Comparison of ENCODE assay signal across 11 cellular contexts in the genomic region with DNA sequence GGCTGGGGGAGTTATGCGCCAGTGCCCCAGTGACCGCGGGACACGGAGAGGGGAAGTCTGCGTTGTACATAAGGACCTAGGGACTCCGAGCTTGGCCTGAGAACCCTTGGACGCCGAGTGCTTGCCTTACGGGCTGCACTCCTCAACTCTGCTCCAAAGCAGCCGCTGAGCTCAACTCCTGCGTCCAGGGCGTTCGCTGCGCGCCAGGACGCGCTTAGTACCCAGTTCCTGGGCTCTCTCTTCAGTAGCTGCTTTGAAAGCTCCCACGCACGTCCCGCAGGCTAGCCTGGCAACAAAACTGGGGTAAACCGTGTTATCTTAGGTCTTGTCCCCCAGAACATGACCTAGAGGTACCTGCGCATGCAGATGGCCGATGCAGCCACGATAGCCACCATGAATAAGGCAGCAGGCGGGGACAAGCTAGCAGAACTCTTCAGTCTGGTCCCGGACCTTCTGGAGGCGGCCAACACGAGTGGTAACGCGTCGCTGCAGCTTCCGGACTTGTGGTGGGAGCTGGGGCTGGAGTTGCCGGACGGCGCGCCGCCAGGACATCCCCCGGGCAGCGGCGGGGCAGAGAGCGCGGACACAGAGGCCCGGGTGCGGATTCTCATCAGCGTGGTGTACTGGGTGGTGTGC. TPM values are rescaled to one million over a fixed set of nuclear protein-coding genes. Genes with fewer than 3 reads are reported as not detected.
DNase-seq lines count a peak whose midpoint lies in the region; ATAC-seq, FAIRE-seq and TF ChIP-seq lines count a peak whose summit lies in the region.
"Had no signal": no experiment of that assay in that cellular context is flagged by ENCODE, and none has a peak within 500 bp of the region (broad histone marks: within the 10 kb centered on the region; RNA-seq: fewer than 3 reads in every experiment).

A gene with protein sequence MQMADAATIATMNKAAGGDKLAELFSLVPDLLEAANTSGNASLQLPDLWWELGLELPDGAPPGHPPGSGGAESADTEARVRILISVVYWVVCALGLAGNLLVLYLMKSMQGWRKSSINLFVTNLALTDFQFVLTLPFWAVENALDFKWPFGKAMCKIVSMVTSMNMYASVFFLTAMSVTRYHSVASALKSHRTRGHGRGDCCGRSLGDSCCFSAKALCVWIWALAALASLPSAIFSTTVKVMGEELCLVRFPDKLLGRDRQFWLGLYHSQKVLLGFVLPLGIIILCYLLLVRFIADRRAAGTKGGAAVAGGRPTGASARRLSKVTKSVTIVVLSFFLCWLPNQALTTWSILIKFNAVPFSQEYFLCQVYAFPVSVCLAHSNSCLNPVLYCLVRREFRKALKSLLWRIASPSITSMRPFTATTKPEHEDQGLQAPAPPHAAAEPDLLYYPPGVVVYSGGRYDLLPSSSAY (plus strand): TSS at position 6 of the 636 bp plus-strand sequence. CDS start 355 bp downstream, at position 361.

- TF ChIP-seq RAD21 in A549 (conservative IDR thresholded peaks at IDR 0.05 in 1 of 2, IDR thresholded peaks at IDR 0.05 in 1 of 2) = no peak

- no peak for FAIRE-seq in A549 (lab: Jason Lieb, UNC)
- FAIRE-seq: TTC549 had no signal

- CTCF ChIA-PET in A549 (lab: Yijun Ruan, JAX) = interaction anchor here (1.0 to 2.8 kb wide), 5 partner anchors 8 to 467 kb away, joined by 3 to 21 read pairs (median 12); a partner anchor contains a TSS

- H3K9me3 ChIP-seq in A549 = no peaks in the 10 kb centered on the region
- no peaks in the 10 kb centered on the region for H3K9me3 ChIP-seq in MG63
- no peaks in the 10 kb centered on the region for H3K9me3 ChIP-seq in lower lobe of right lung

- peaks cover 4% of the 10 kb centered on the region for H3K36me3 Mint-ChIP-seq in endothelial cell (ENCODE audit: low read depth, unreplicated experiment)

- peak within 1 kb of the TSS; percentile 45 for H3K4me2 ChIP-seq in A549

- H3K27ac ChIP-seq in A549 = no peak within 1 kb of the TSS
- H3K27ac ChIP-seq in lower lobe of right lung = no peak within 1 kb of the TSS

- H3K9me3 Mint-ChIP-seq in endothelial cell (ENCODE audit: unreplicated experiment) = no peaks in the 10 kb centered on the region
- H3K9me3 Mint-ChIP-seq: CD4-positive, alpha-beta T cell had no signal

- POLR2A ChIA-PET in A549 (lab: Yijun Ruan, JAX) = no interaction called here

- H3K27ac Mint-ChIP-seq in endothelial cell (ENCODE audit: unreplicated experiment) = no peak within 1 kb of the TSS
- H3K27ac Mint-ChIP-seq: CD4-positive, alpha-beta T cell had no signal

- TF ChIP-seq EP300 in A549 (IDR thresholded peaks at IDR 0.05) = no peak

- peaks cover 57% of the 10 kb centered on the region for H3K27me3 ChIP-seq in MG63
- peaks cover 61% of the 10 kb centered on the region for H3K27me3 ChIP-seq in lower lobe of right lung (ENCODE audit: low read depth)

- TF ChIP-seq CTCF in A549 (IDR thresholded peaks at IDR 0.05) (no peak), endothelial cell (IDR thresholded peaks at IDR 0.05; ENCODE audit: unreplicated experiment) (no peak), lower lobe of right lung (IDR thresholded peaks at IDR 0.05) (no peak)

- no peak; a peak in 1 of 6 replicates for ATAC-seq in A549
- peak in 1 of 2 donors; percentile 5 for ATAC-seq in lower lobe of right lung
- ATAC-seq in HG03520 (IDR thresholded peaks at IDR 0.05; ENCODE audit: unreplicated experiment) = no peak
- no peak for ATAC-seq in activated CD4-positive, CD25-positive, alpha-beta regulatory T cell treated with anti-CD3 and anti-CD28 coated beads, Interleukin-2, amount 50 U/mL, for 24 hours

- H3K4me3 ChIP-seq in A549 (no peak within 1 kb of the TSS), MG63 (no peak within 1 kb of the TSS), lower lobe of right lung (peak within 1 kb of the TSS; percentile 36)

- DNase-seq in A549 (ENCODE audit: low read depth in 1 of 2, low spot score in 1 of 2) = no peak
- peak; percentile 3 for DNase-seq in MG63
- no peak for DNase-seq in endothelial cell (ENCODE audit: low spot score)
- no peak for DNase-seq in lower lobe of right lung
- no peak for DNase-seq in NCI-H128 (lab: John Stamatoyannopoulos, UW; ENCODE audit: unreplicated experiment)
- no peak for DNase-seq in amniotic stem cell (lab: John Stamatoyannopoulos, UW)
- DNase-seq: effector memory CD4-positive, alpha-beta T cell had no signal

- H3K4me1 Mint-ChIP-seq in endothelial cell (ENCODE audit: unreplicated experiment) = peaks cover 14% of the 10 kb centered on the region

- no peaks in the 10 kb centered on the region for H3K36me3 ChIP-seq in MG63
- H3K36me3 ChIP-seq in lower lobe of right lung = no peaks in the 10 kb centered on the region

- intact Hi-C loops in lower lobe of right lung (cut with DNase I) = no loop called here

- H3K27me3 Mint-ChIP-seq in endothelial cell (ENCODE audit: unreplicated experiment) = peaks cover 11% of the 10 kb centered on the region

- H3K4me3 Mint-ChIP-seq in endothelial cell (ENCODE audit: unreplicated experiment) = peak within 1 kb of the TSS; percentile 84
- H3K4me3 Mint-ChIP-seq: CD4-positive, alpha-beta T cell had no signal

- peaks cover 9% of the 10 kb centered on the region; the same call in 2 of the 3 replicates for H3K4me1 ChIP-seq in A549
- peaks cover 16% of the 10 kb centered on the region for H3K4me1 ChIP-seq in lower lobe of right lung

- 70% methylated on average over 45 of the region's 45 CpGs for WGBS in A549 (ENCODE audit: missing lambda C conversion rate)

- no peak for TF ChIP-seq POLR2A in A549 (IDR thresholded peaks at IDR 0.05; ENCODE audit: low read length)

TF ChIP-seq in A549, 52 proteins besides CTCF, POLR2A, EP300 and RAD21 (continues in another document):
- TF ChIP-seq RFX5 (IDR thresholded peaks at IDR 0.05) (no peak), MAFK (IDR thresholded peaks at IDR 0.05; ENCODE audit: partially characterized antibody) (no peak), TP53 (CRISPR knock-in tag; IDR thresholded peaks at IDR 0.05) (no peak), ZC3H11A (IDR thresholded peaks at IDR 0.05) (no peak), JUN (IDR thresholded peaks at IDR 0.05) (no peak), HOXA7 (CRISPR knock-in tag; IDR thresholded peaks at IDR 0.05) (no peak), HEYL (CRISPR knock-in tag; IDR thresholded peaks at IDR 0.05) (no peak), HDAC2 (IDR thresholded peaks at IDR 0.05) (no peak), NPAS2 (CRISPR knock-in tag; IDR thresholded peaks at IDR 0.05; ENCODE audit: borderline replicate concordance) (no peak), MYC (IDR thresholded peaks at IDR 0.05; ENCODE audit: borderline replicate concordance, low read length) (no peak), HOXB13 (CRISPR knock-in tag; IDR thresholded peaks at IDR 0.05; ENCODE audit: low read depth) (no peak), SMC3 (IDR thresholded peaks at IDR 0.05) (no peak), NR3C1 (IDR thresholded peaks at IDR 0.05) (no peak), TFCP2L1 (CRISPR knock-in tag; IDR thresholded peaks at IDR 0.05) (no peak), NFE2L2 (conservative IDR thresholded peaks at IDR 0.05; ENCODE audit: low read length) (no peak)
- TF ChIP-seq, protein P1, sequence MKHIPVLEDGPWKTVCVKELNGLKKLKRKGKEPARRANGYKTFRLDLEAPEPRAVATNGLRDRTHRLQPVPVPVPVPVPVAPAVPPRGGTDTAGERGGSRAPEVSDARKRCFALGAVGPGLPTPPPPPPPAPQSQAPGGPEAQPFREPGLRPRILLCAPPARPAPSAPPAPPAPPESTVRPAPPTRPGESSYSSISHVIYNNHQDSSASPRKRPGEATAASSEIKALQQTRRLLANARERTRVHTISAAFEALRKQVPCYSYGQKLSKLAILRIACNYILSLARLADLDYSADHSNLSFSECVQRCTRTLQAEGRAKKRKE (CRISPR knock-in tag; IDR thresholded peaks at IDR 0.05; ENCODE audit: low read depth) = no peak
- TF ChIP-seq, protein P2, sequence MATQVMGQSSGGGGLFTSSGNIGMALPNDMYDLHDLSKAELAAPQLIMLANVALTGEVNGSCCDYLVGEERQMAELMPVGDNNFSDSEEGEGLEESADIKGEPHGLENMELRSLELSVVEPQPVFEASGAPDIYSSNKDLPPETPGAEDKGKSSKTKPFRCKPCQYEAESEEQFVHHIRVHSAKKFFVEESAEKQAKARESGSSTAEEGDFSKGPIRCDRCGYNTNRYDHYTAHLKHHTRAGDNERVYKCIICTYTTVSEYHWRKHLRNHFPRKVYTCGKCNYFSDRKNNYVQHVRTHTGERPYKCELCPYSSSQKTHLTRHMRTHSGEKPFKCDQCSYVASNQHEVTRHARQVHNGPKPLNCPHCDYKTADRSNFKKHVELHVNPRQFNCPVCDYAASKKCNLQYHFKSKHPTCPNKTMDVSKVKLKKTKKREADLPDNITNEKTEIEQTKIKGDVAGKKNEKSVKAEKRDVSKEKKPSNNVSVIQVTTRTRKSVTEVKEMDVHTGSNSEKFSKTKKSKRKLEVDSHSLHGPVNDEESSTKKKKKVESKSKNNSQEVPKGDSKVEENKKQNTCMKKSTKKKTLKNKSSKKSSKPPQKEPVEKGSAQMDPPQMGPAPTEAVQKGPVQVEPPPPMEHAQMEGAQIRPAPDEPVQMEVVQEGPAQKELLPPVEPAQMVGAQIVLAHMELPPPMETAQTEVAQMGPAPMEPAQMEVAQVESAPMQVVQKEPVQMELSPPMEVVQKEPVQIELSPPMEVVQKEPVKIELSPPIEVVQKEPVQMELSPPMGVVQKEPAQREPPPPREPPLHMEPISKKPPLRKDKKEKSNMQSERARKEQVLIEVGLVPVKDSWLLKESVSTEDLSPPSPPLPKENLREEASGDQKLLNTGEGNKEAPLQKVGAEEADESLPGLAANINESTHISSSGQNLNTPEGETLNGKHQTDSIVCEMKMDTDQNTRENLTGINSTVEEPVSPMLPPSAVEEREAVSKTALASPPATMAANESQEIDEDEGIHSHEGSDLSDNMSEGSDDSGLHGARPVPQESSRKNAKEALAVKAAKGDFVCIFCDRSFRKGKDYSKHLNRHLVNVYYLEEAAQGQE (IDR thresholded peaks at IDR 0.05) = no peak
- TF ChIP-seq, protein P3, sequence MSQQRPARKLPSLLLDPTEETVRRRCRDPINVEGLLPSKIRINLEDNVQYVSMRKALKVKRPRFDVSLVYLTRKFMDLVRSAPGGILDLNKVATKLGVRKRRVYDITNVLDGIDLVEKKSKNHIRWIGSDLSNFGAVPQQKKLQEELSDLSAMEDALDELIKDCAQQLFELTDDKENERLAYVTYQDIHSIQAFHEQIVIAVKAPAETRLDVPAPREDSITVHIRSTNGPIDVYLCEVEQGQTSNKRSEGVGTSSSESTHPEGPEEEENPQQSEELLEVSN (IDR thresholded peaks at IDR 0.05; ENCODE audit: borderline replicate concordance, low read depth) = no peak

RNA-seq across cellular contexts. Expression of the gene that starts here (rescaled TPM):
- polyA plus RNA-seq in A549 (2011; rRNA removed) = not detected in 2 replicates
- polyA plus RNA-seq in A549 (2012; cell fraction: cytosol; rRNA removed) = not detected in 2 replicates
- not detected in 2 replicates for polyA plus RNA-seq in A549 (2012; cell fraction: nucleus; rRNA removed)
- polyA plus RNA-seq in A549 (2017; fragmentation: RNase III; extraction: RNeasy Plus Mini Kit Qiagen cat#74134 plus additional on column Dnase treatment) = not detected in 3 replicates
- polyA minus RNA-seq in A549 (2011; rRNA and poly(A)+ RNA removed) = not detected in 2 replicates
- not detected in 2 replicates for total RNA-seq in MG63 (2014; rRNA removed; shearing (Covaris generic); ENCODE audit: low replicate concordance)
- 0.18 TPM for total RNA-seq in endothelial cell (ENCODE audit: unreplicated experiment)
- total RNA-seq in lower lobe of right lung = not detected
- total RNA-seq: CD4-positive, alpha-beta T cell had no signal

Comparison
In these comparisons a context has a peak if more than half of its experiments do, and no peak if none do; other contexts are left out.
1. Peak in DNase-seq in MG63; RNA of the gene not detected or under 1 TPM.